ENCODE assay signal across 33 cellular contexts in the genomic region with DNA sequence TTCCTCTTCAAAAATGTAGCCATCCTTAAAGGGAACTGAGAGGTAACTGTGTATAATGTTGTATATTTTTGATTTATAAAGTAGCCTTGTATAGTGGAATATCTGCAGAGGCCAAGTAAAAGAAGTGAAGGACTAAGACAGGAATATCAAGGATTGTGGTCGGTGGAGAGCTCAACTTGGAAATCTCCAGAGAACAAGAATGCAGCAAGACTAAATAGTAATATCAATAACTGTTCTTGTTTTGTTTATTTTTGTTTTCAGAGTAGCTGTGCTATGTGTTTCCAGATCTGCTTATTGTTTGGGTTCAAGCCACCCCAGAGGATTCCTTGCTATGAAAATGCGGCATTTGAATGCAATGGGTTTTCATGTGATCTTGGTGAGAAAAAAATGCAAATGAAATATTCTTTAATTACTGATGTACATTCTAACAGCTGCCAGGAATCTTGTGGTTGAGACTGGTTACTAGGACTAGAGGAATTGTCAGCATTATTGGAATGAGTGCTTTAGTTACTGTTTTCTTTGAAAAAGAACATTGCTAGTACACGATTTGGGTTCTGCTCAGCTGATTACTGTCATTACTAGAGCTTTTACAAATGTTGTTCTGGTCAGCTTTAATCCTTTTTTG. TPM values are rescaled to one million over a fixed set of nuclear protein-coding genes. Genes with fewer than 3 reads are reported as not detected.
DNase-seq lines count a peak whose midpoint lies in the region; ATAC-seq, FAIRE-seq and TF ChIP-seq lines count a peak whose summit lies in the region.
"Had no signal": no experiment of that assay in that cellular context is flagged by ENCODE, and none has a peak within 500 bp of the region (broad histone marks: within the 10 kb centered on the region; RNA-seq: fewer than 3 reads in every experiment).

No MANE protein-coding gene starts in this region.

- no peak for FAIRE-seq in HTR-8/SVneo (lab: Jason Lieb, UNC)
- FAIRE-seq: A204.1, colon, frontal cortex, GM12892, kidney had no signal

- peak; percentile 19 for DNase-seq in AG08395 (ENCODE audit: low spot score)
- peak; percentile 13 for DNase-seq in HFFc6
- no peak for DNase-seq in central memory CD8-positive, alpha-beta T cell (ENCODE audit: low spot score in 2 of 2)
- DNase-seq in iris pigment epithelial cell (ENCODE audit: low read depth) = peak; percentile 60
- no peak for DNase-seq in left colon
- no peak for DNase-seq in HTR-8/SVneo (ENCODE audit: insufficient read length, low spot score)
- DNase-seq in natural killer cell treated with Interleukin-12 subunit alpha and Interleukin-12 subunit beta and Interleukin-15 and Interleukin-18, amount 100 ng/mL, for 72 hours (ENCODE audit: low spot score) = no peak
- DNase-seq in NCI-H2081 treated with DMSO at 0.1 percent for 48 hours (lab: John Stamatoyannopoulos, UW) = no peak
- DNase-seq: activated CD4-positive, alpha-beta memory T cell treated with anti-CD3 and anti-CD28 coated beads for 36 hours; activated CD4-positive, CD25-positive, alpha-beta regulatory T cell treated with anti-CD3 and anti-CD28 coated beads, Interleukin-2, amount 50 U/mL, for 72 hours; activated naive CD4-positive, alpha-beta T cell treated with anti-CD3 and anti-CD28 coated beads for 36 hours; adrenal gland; DMS153; effector CD8-positive, alpha-beta T cell; H7; heart right ventricle; kidney; MV-4-11; naive thymus-derived CD8-positive, alpha-beta T cell; NCI-H146; NCI-H446; NCI-H748 treated with DMSO at 0.1 percent for 48 hours; occipital lobe; psoas muscle; SHP77; stimulated activated naive CD8-positive, alpha-beta T cell treated with anti-CD3 and anti-CD28 coated beads, Interleukin-15, Interleukin-2, amounts not matched to agents 100 U/mL and 50 U/mL, for 24 hours; uterus had no signal

- ATAC-seq in central memory CD8-positive, alpha-beta T cell (replicated peaks; ENCODE audit: extremely low read depth, poor library complexity, severe bottlenecking) = no peak
- no peak for ATAC-seq in left colon
- ATAC-seq in natural killer cell treated with Interleukin-12 subunit alpha and Interleukin-12 subunit beta and Interleukin-15 and Interleukin-18, amount 100 ng/mL, for 72 hours = no peak
- ATAC-seq: heart right ventricle; naive thymus-derived CD8-positive, alpha-beta T cell; psoas muscle; stimulated activated naive CD8-positive, alpha-beta T cell treated with anti-CD3 and anti-CD28 coated beads, Interleukin-15, Interleukin-2, amounts not matched to agents 100 U/mL and 50 U/mL, for 24 hours had no signal

- H3K4me3 Mint-ChIP-seq in HFFc6 = no peak overlapping the region
- no peak overlapping the region for H3K4me3 Mint-ChIP-seq in central memory CD8-positive, alpha-beta T cell
- no peak overlapping the region for H3K4me3 Mint-ChIP-seq in natural killer cell treated with Interleukin-12 subunit alpha and Interleukin-12 subunit beta and Interleukin-15 and Interleukin-18, amount 100 ng/mL, for 72 hours
- H3K4me3 Mint-ChIP-seq: activated CD4-positive, alpha-beta memory T cell treated with anti-CD3 and anti-CD28 coated beads for 36 hours; activated naive CD4-positive, alpha-beta T cell treated with anti-CD3 and anti-CD28 coated beads for 36 hours; activated T-helper 1 cell treated with anti-CD3 and anti-CD28 coated beads, Interleukin-12 subunit alpha, Interleukin-12 subunit beta, Interleukin-2, Interleukin-4 antibody, amounts not matched to agents 30 ng/mL and 10 ng/mL and 1 ng/mL, durations not matched to agents 14 hours and 24 hours and 36 hours; naive thymus-derived CD8-positive, alpha-beta T cell had no signal

- intact Hi-C loops in left colon (cut with DNase I, micrococcal nuclease) = no loop called here

- H3K36me3 Mint-ChIP-seq in HFFc6 (ENCODE audit: low read depth) = peaks cover 18% of the 10 kb centered on the region; the same call in 1 of the 2 replicates
- H3K36me3 Mint-ChIP-seq in central memory CD8-positive, alpha-beta T cell (ENCODE audit: insufficient read depth) = peaks cover 57% of the 10 kb centered on the region
- H3K36me3 Mint-ChIP-seq in natural killer cell treated with Interleukin-12 subunit alpha and Interleukin-12 subunit beta and Interleukin-15 and Interleukin-18, amount 100 ng/mL, for 72 hours = peaks cover 32% of the 10 kb centered on the region

- TF ChIP-seq CTCF in HFFc6 (IDR thresholded peaks at IDR 0.05) = no peak

- peaks cover 14% of the 10 kb centered on the region for H3K4me1 Mint-ChIP-seq in HFFc6 (ENCODE audit: low read depth)
- no peaks in the 10 kb centered on the region for H3K4me1 Mint-ChIP-seq in central memory CD8-positive, alpha-beta T cell
- no peaks in the 10 kb centered on the region for H3K4me1 Mint-ChIP-seq in natural killer cell treated with Interleukin-12 subunit alpha and Interleukin-12 subunit beta and Interleukin-15 and Interleukin-18, amount 100 ng/mL, for 72 hours (ENCODE audit: low read depth in 2 of 2)

- no peaks in the 10 kb centered on the region for H3K27me3 Mint-ChIP-seq in HFFc6 (ENCODE audit: insufficient read depth)
- H3K27me3 Mint-ChIP-seq in central memory CD8-positive, alpha-beta T cell = no peaks in the 10 kb centered on the region
- no peaks in the 10 kb centered on the region for H3K27me3 Mint-ChIP-seq in natural killer cell treated with Interleukin-12 subunit alpha and Interleukin-12 subunit beta and Interleukin-15 and Interleukin-18, amount 100 ng/mL, for 72 hours
- H3K27me3 Mint-ChIP-seq: activated CD4-positive, alpha-beta memory T cell treated with anti-CD3 and anti-CD28 coated beads for 36 hours; naive thymus-derived CD8-positive, alpha-beta T cell had no signal

- peak overlapping the region; percentile 57 for H3K27ac Mint-ChIP-seq in HFFc6
- H3K27ac Mint-ChIP-seq in central memory CD8-positive, alpha-beta T cell (ENCODE audit: low read depth) = peak overlapping the region; percentile 62
- H3K27ac Mint-ChIP-seq in natural killer cell treated with Interleukin-12 subunit alpha and Interleukin-12 subunit beta and Interleukin-15 and Interleukin-18, amount 100 ng/mL, for 72 hours = peak overlapping the region in 1 of 2 donors; percentile 27
- H3K27ac Mint-ChIP-seq: activated CD4-positive, alpha-beta memory T cell treated with anti-CD3 and anti-CD28 coated beads for 36 hours; activated naive CD4-positive, alpha-beta T cell treated with anti-CD3 and anti-CD28 coated beads for 36 hours; activated T-helper 1 cell treated with anti-CD3 and anti-CD28 coated beads, Interleukin-12 subunit alpha, Interleukin-12 subunit beta, Interleukin-2, Interleukin-4 antibody, amounts not matched to agents 30 ng/mL and 10 ng/mL and 1 ng/mL, durations not matched to agents 14 hours and 24 hours and 36 hours had no signal

- no peaks in the 10 kb centered on the region for H3K9me3 Mint-ChIP-seq in HFFc6
- no peaks in the 10 kb centered on the region for H3K9me3 Mint-ChIP-seq in central memory CD8-positive, alpha-beta T cell
- H3K9me3 Mint-ChIP-seq in natural killer cell treated with Interleukin-12 subunit alpha and Interleukin-12 subunit beta and Interleukin-15 and Interleukin-18, amount 100 ng/mL, for 72 hours = no peaks in the 10 kb centered on the region
- H3K9me3 Mint-ChIP-seq: activated CD4-positive, alpha-beta memory T cell treated with anti-CD3 and anti-CD28 coated beads for 36 hours; activated naive CD4-positive, alpha-beta T cell treated with anti-CD3 and anti-CD28 coated beads for 36 hours; activated T-helper 1 cell treated with anti-CD3 and anti-CD28 coated beads, Interleukin-12 subunit alpha, Interleukin-12 subunit beta, Interleukin-2, Interleukin-4 antibody, amounts not matched to agents 30 ng/mL and 10 ng/mL and 1 ng/mL, durations not matched to agents 14 hours and 24 hours and 36 hours; naive thymus-derived CD8-positive, alpha-beta T cell had no signal

RNA-seq across cellular contexts. Expression of gene FASTKD2, which starts 25.0 kb away (rescaled TPM):
- total RNA-seq in HFFc6 (2021; fragmentation: NEBNext Ultra II Directional; extraction: Animal tissue kit (Norgen Biotek cat#: 25700)) = 10 to 100 TPM; 20.3 to 27.2 (median 25.4) TPM
- 10 to 100 TPM; 19.1 to 21.8 TPM for total RNA-seq in left colon
- total RNA-seq in natural killer cell treated with Interleukin-12 subunit alpha and Interleukin-12 subunit beta and Interleukin-15 and Interleukin-18, amount 100 ng/mL, for 72 hours = 10 to 100 TPM; 23.7 to 34.6 TPM

RNA-seq across cellular contexts. Expression of gene MDH1B, which starts 25.3 kb away (rescaled TPM):
- total RNA-seq in HFFc6 (2021; fragmentation: NEBNext Ultra II Directional; extraction: Animal tissue kit (Norgen Biotek cat#: 25700)) = under 1 TPM in 5 of 6 experiments, not detected in 1; 0.07 to 0.68 (median 0.46) TPM
- under 1 TPM in 1 of 2 donors, not detected in 1; 0.20 TPM for total RNA-seq in left colon
- under 1 TPM in 1 of 2 donors, not detected in 1; 0.45 TPM for total RNA-seq in natural killer cell treated with Interleukin-12 subunit alpha and Interleukin-12 subunit beta and Interleukin-15 and Interleukin-18, amount 100 ng/mL, for 72 hours
- total RNA-seq: skeletal muscle tissue had no signal

Comparison
In these comparisons a context has a peak if more than half of its experiments do, and no peak if none do; other contexts are left out.
1. DNase-seq: peak in AG08395 (single experiment), HFFc6 (single experiment) and iris pigment epithelial cell (single experiment); none in central memory CD8-positive, alpha-beta T cell (0 of 2), left colon (0 of 2), HTR-8/SVneo (single experiment), natural killer cell treated with Interleukin-12 subunit alpha and Interleukin-12 subunit beta and Interleukin-15 and Interleukin-18, amount 100 ng/mL, for 72 hours (single experiment) and NCI-H2081 treated with DMSO at 0.1 percent for 48 hours (single experiment).